ENCODE assay signal across 1 cellular context in the genomic region with DNA sequence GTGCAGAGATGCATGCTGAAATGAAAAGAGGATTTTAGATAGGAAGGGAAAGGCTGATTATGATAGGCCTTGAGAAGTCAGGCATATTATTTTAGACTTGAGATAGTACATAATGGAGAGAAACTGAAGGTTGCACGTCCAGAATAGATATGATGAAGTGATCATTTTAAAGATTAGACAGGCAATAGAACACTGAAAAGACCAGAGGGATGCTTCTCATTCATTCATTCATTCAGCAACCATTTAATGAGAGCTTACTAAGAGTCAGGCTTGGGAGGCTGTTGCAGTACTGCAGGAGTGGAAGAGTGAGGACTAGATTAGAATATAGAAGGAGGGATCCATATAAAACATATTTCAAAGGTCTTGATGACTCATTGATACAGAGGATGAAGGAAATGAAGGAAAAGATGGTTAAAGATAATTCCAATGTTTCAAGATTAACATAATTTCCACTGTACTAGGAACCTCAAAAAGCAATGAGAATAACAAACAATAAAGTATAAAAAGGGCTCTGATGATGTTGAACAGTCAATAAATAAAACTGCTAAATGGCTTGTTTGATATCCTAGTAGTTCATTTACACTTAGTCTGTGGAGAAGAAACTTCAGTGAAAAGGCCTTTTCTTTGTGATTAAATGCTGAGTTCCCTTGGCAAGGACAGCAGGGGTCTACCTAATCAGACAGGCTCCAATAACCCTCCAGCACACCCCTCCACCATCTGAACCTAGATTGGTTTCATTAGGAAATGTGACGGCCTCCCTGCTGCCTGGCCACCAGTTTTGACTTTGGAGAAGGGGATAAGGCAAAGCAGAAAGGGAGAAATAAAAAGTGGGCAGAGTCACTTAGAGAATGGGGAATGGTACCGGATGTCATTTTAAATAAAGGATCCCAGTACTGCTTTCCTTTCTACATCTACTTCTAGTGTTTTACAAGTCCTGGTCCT.
TF ChIP-seq lines count a peak whose summit lies in the region.

No MANE protein-coding gene starts in this region.

TF ChIP-seq in neural cell, 6 proteins besides CTCF, POLR2A, EP300 and RAD21 (continued from another document):
- TF ChIP-seq TAF1 (IDR thresholded peaks at IDR 0.05; ENCODE audit: low read depth): no peak
